1 cellular context compared by ENCODE assay signal in genomic region chr11:1870721-1871466, GRCh38.
TF ChIP-seq lines count a peak whose summit lies in the region.

No MANE protein-coding gene starts in this region.

TF ChIP-seq in WTC11, 78 proteins besides CTCF, POLR2A, EP300 and RAD21 (continued from another document):
- no peak for TF ChIP-seq CREM (CRISPR knock-in tag; IDR thresholded peaks at IDR 0.05)
- no peak for TF ChIP-seq ESRRA (CRISPR knock-in tag; IDR thresholded peaks at IDR 0.05; ENCODE audit: borderline replicate concordance)
- no peak for TF ChIP-seq GRHL2 (CRISPR knock-in tag; IDR thresholded peaks at IDR 0.05; ENCODE audit: insufficient replicate concordance, severe bottlenecking)
- no peak for TF ChIP-seq KAT7 (CRISPR knock-in tag; IDR thresholded peaks at IDR 0.05; ENCODE audit: borderline replicate concordance)
- TF ChIP-seq ZNF532 (CRISPR knock-in tag; IDR thresholded peaks at IDR 0.05; ENCODE audit: borderline replicate concordance): no peak
- TF ChIP-seq ZNF317 (CRISPR knock-in tag; IDR thresholded peaks at IDR 0.05; ENCODE audit: borderline replicate concordance, low read depth): no peak
- no peak for TF ChIP-seq ZBTB21 (CRISPR knock-in tag; IDR thresholded peaks at IDR 0.05; ENCODE audit: borderline replicate concordance)
- TF ChIP-seq PRRX2 (CRISPR knock-in tag; IDR thresholded peaks at IDR 0.05): no peak
- TF ChIP-seq ZNF512 (CRISPR knock-in tag; IDR thresholded peaks at IDR 0.05; ENCODE audit: borderline replicate concordance): no peak
